Comparison of ENCODE assay signal across 6 cellular contexts in genomic region chr6:170141061-170141460, GRCh38.
A peak's percentile ranks its signal among the peaks of the same experiment; 100 is the strongest.
DNase-seq lines count a peak whose midpoint lies in the region; ATAC-seq, FAIRE-seq and TF ChIP-seq lines count a peak whose summit lies in the region.
"Not testable (repeated sequence)": the region's sequence is repeated elsewhere in the genome, so short reads cannot be mapped to it uniquely, and the experiment has no call there.

No MANE protein-coding gene starts in this region.

- FAIRE-seq in bronchial epithelial cell (lab: Jason Lieb, UNC) = peak; percentile 98

- H3K36me3 ChIP-seq in bronchial epithelial cell (ENCODE audit: control insufficient read depth, insufficient read depth, low read length); neural progenitor cell: not testable (repeated sequence)

- ATAC-seq in left ventricle myocardium superior = not testable (repeated sequence)

- intact Hi-C loops in left ventricle myocardium superior (cut with micrococcal nuclease); posterior vena cava (cut with DNase I): not testable (repeated sequence)

- not testable (repeated sequence) for H3K4me3 ChIP-seq in bronchial epithelial cell (ENCODE audit: low read depth, low read length); neural progenitor cell

- H3K4me3 Mint-ChIP-seq in activated T-cell treated with anti-CD3 and anti-CD28 coated beads, Interleukin-2, amount 50 U/mL, for 24 hours; neural progenitor cell; type B pancreatic cell: not testable (repeated sequence)

- not testable (repeated sequence) for TF ChIP-seq CTCF in bronchial epithelial cell (IDR thresholded peaks at IDR 0.05; ENCODE audit: insufficient read depth, low read length, severe bottlenecking); neural progenitor cell (IDR thresholded peaks at IDR 0.05); type B pancreatic cell (conservative IDR thresholded peaks at IDR 0.05)

- H3K27ac ChIP-seq in neural progenitor cell = not testable (repeated sequence)

- peaks cover 13% of the 10 kb centered on the region for H3K9me3 Mint-ChIP-seq in activated T-cell treated with anti-CD3 and anti-CD28 coated beads, Interleukin-2, amount 50 U/mL, for 24 hours
- H3K9me3 Mint-ChIP-seq in neural progenitor cell = peaks cover 37% of the 10 kb centered on the region
- not testable (repeated sequence) for H3K9me3 Mint-ChIP-seq in type B pancreatic cell

- H2AFZ ChIP-seq in neural progenitor cell (replicated peaks) = not testable (repeated sequence)

- H3K27me3 ChIP-seq in bronchial epithelial cell (ENCODE audit: control insufficient read depth, insufficient read depth, low read length); neural progenitor cell: not testable (repeated sequence)

- not testable (repeated sequence) for H3F3A ChIP-seq in neural progenitor cell (ENCODE audit: low read depth)

- H3K9me3 ChIP-seq in neural progenitor cell (ENCODE audit: low read depth) = not testable (repeated sequence)

- not testable (repeated sequence) for H3K27me3 Mint-ChIP-seq in activated T-cell treated with anti-CD3 and anti-CD28 coated beads, Interleukin-2, amount 50 U/mL, for 24 hours; type B pancreatic cell
- H3K27me3 Mint-ChIP-seq in neural progenitor cell (ENCODE audit: insufficient read depth, low read depth) = peaks cover 19% of the 10 kb centered on the region

- H3K79me2 ChIP-seq in neural progenitor cell (ENCODE audit: low read depth) = not testable (repeated sequence)

- peak; percentile 6 for DNase-seq in activated T-cell treated with anti-CD3 and anti-CD28 coated beads, Interleukin-2, amount 50 U/mL, for 24 hours
- DNase-seq in bronchial epithelial cell (ENCODE audit: low read depth); neural progenitor cell (ENCODE audit: low spot score): not testable (repeated sequence)
- DNase-seq in left ventricle myocardium superior (peak; percentile 5), posterior vena cava (ENCODE audit: low spot score) (peak; percentile 23), type B pancreatic cell (ENCODE audit: extremely low spot score, unreplicated experiment) (peak; percentile 43)

- not testable (repeated sequence) for H3K36me3 Mint-ChIP-seq in activated T-cell treated with anti-CD3 and anti-CD28 coated beads, Interleukin-2, amount 50 U/mL, for 24 hours (ENCODE audit: low read depth); neural progenitor cell; type B pancreatic cell

- not testable (repeated sequence) for H4K20me1 ChIP-seq in neural progenitor cell (ENCODE audit: low read depth)

- H3K4me1 ChIP-seq in neural progenitor cell = not testable (repeated sequence)

- not testable (repeated sequence) for H3K9ac ChIP-seq in neural progenitor cell

- not testable (repeated sequence) for H3K27ac Mint-ChIP-seq in activated T-cell treated with anti-CD3 and anti-CD28 coated beads, Interleukin-2, amount 50 U/mL, for 24 hours; type B pancreatic cell
- peak overlapping the region; percentile 27 for H3K27ac Mint-ChIP-seq in neural progenitor cell

- H3K4me1 Mint-ChIP-seq in activated T-cell treated with anti-CD3 and anti-CD28 coated beads, Interleukin-2, amount 50 U/mL, for 24 hours (ENCODE audit: low read depth) = peaks cover 15% of the 10 kb centered on the region
- H3K4me1 Mint-ChIP-seq in neural progenitor cell; type B pancreatic cell (ENCODE audit: unreplicated experiment): not testable (repeated sequence)

- H3K4me2 ChIP-seq in neural progenitor cell = not testable (repeated sequence)
